23 cellular contexts compared by ENCODE assay signal in genomic region chr10:101562231-101562630, GRCh38. TPM values are rescaled to one million over a fixed set of nuclear protein-coding genes. Genes with fewer than 3 reads are reported as not detected.
DNase-seq lines count a peak whose midpoint lies in the region; ATAC-seq, FAIRE-seq and TF ChIP-seq lines count a peak whose summit lies in the region.
"Had no signal": no experiment of that assay in that cellular context is flagged by ENCODE, and none has a peak within 500 bp of the region (broad histone marks: within the 10 kb centered on the region; RNA-seq: fewer than 3 reads in every experiment).

No MANE protein-coding gene starts in this region.

- H3K79me2 ChIP-seq in osteoblast (ENCODE audit: insufficient read depth, low read length) = no peaks in the 10 kb centered on the region

- H3K9me3 ChIP-seq in RWPE2 (ENCODE audit: severe bottlenecking) = no peaks in the 10 kb centered on the region
- H3K9me3 ChIP-seq in kidney (ENCODE audit: control insufficient read depth in 1 of 2, low read length in 2 of 2) = no peaks in the 10 kb centered on the region
- no peaks in the 10 kb centered on the region for H3K9me3 ChIP-seq in sigmoid colon
- H3K9me3 ChIP-seq in osteoblast (ENCODE audit: low read depth, low read length) = no peaks in the 10 kb centered on the region
- H3K9me3 ChIP-seq: BLaER1, SJCRH30 had no signal

- no peak overlapping the region for H3K4me3 ChIP-seq in RWPE2 (ENCODE audit: severe bottlenecking)
- no peak overlapping the region for H3K4me3 ChIP-seq in kidney (ENCODE audit: low read length in 2 of 2)
- H3K4me3 ChIP-seq in sigmoid colon = no peak overlapping the region
- no peak overlapping the region for H3K4me3 ChIP-seq in osteoblast (ENCODE audit: insufficient read depth, low read length)
- H3K4me3 ChIP-seq: BLaER1, SJCRH30 had no signal

- H3K4me1 ChIP-seq in RWPE2 (ENCODE audit: insufficient read depth, poor library complexity, severe bottlenecking) (peaks cover 12% of the 10 kb centered on the region), kidney (ENCODE audit: control insufficient read depth in 1 of 2, insufficient read depth in 1 of 2, low read depth in 1 of 2, low read length in 2 of 2) (peaks cover 0 to 7% of the 10 kb centered on the region in 2 donors), sigmoid colon (peaks cover 0 to 13% (median 7%) of the 10 kb centered on the region in 4 donors), osteoblast (ENCODE audit: insufficient read depth, low read length) (no peaks in the 10 kb centered on the region)

- no peak overlapping the region for H3K9ac ChIP-seq in kidney (ENCODE audit: low read length in 2 of 2)
- H3K9ac ChIP-seq: BLaER1 had no signal

- H3K27ac ChIP-seq in RWPE2 (ENCODE audit: poor library complexity, severe bottlenecking) (no peak overlapping the region), kidney (ENCODE audit: low read depth in 2 of 2, low read length in 2 of 2) (no peak overlapping the region), sigmoid colon (no peak overlapping the region), osteoblast (ENCODE audit: low read depth, low read length) (no peak overlapping the region)
- H3K27ac ChIP-seq: BLaER1, SJCRH30 had no signal

- no peak for TF ChIP-seq POLR2A in sigmoid colon (IDR thresholded peaks at IDR 0.05)

- DNase-seq in activated CD8-positive, alpha-beta memory T cell treated with anti-CD3 and anti-CD28 coated beads, Interleukin-2, amount 10 ng/mL, durations not matched to agents 7 days and 5 days = peak; percentile 40
- no peak for DNase-seq in activated CD8-positive, alpha-beta memory T cell treated with anti-CD3 and anti-CD28 coated beads for 24 hours
- peak; percentile 33 for DNase-seq in RWPE2 (ENCODE audit: low spot score)
- DNase-seq in kidney = peak; percentile 54
- DNase-seq in sigmoid colon = peak; percentile 47
- no peak for DNase-seq in osteoblast (ENCODE audit: insufficient read length, low spot score, missing footprints)
- DNase-seq in NCI-H2107 (lab: John Stamatoyannopoulos, UW) = no peak
- DNase-seq: CD4-positive, CD25-positive, alpha-beta regulatory T cell; DMS153; Kasumi-1; NCI-H1092 treated with DMSO at 0.1 percent for 48 hours; NCI-H1436; NCI-H187; NCI-H2081 treated with DMSO at 0.1 percent for 48 hours; NCI-H2171 treated with DMSO at 0.1 percent for 48 hours; NCI-H524; NCI-H774; SJCRH30 had no signal

- H3K36me3 ChIP-seq in RWPE2 (ENCODE audit: low read depth) (no peaks in the 10 kb centered on the region), kidney (ENCODE audit: control insufficient read depth in 1 of 2, insufficient read depth in 2 of 2, low read length in 2 of 2) (no peaks in the 10 kb centered on the region), sigmoid colon (no peaks in the 10 kb centered on the region), osteoblast (ENCODE audit: insufficient read depth, low read length) (no peaks in the 10 kb centered on the region)
- H3K36me3 ChIP-seq: BLaER1, SJCRH30 had no signal

- no peak overlapping the region for H3K27ac Mint-ChIP-seq in activated CD8-positive, alpha-beta memory T cell treated with anti-CD3 and anti-CD28 coated beads, Interleukin-2, amount 10 ng/mL, durations not matched to agents 7 days and 5 days
- H3K27ac Mint-ChIP-seq: CD4-positive, CD25-positive, alpha-beta regulatory T cell had no signal

- H3K36me3 Mint-ChIP-seq in activated CD8-positive, alpha-beta memory T cell treated with anti-CD3 and anti-CD28 coated beads, Interleukin-2, amount 10 ng/mL, durations not matched to agents 7 days and 5 days = no peaks in the 10 kb centered on the region

- peaks cover 17% of the 10 kb centered on the region for H3K27me3 ChIP-seq in RWPE2 (ENCODE audit: insufficient read depth, poor library complexity, severe bottlenecking)
- peaks cover 16 to 69% (median 49%) of the 10 kb centered on the region in 3 donors for H3K27me3 ChIP-seq in sigmoid colon
- H3K27me3 ChIP-seq in osteoblast (ENCODE audit: insufficient read depth, low read length) = peaks cover 34% of the 10 kb centered on the region
- H3K27me3 ChIP-seq: SJCRH30 had no signal

- no peaks in the 10 kb centered on the region for H4K20me1 ChIP-seq in osteoblast (ENCODE audit: insufficient read depth, low read length)
- H4K20me1 ChIP-seq: BLaER1 had no signal

- no peak for ATAC-seq in activated CD8-positive, alpha-beta memory T cell treated with anti-CD3 and anti-CD28 coated beads, Interleukin-2, amount 10 ng/mL, durations not matched to agents 7 days and 5 days
- ATAC-seq in RWPE2 (ENCODE audit: low read depth) = no peak
- ATAC-seq: Right ventricle myocardium inferior had no signal

- peaks cover 29% of the 10 kb centered on the region for H3K27me3 Mint-ChIP-seq in activated CD8-positive, alpha-beta memory T cell treated with anti-CD3 and anti-CD28 coated beads, Interleukin-2, amount 10 ng/mL, durations not matched to agents 7 days and 5 days

- intact Hi-C loops in kidney (cut with DNase I) = loop anchor here (10.0 kb wide), 1 partner anchor 347 kb away; no protein-coding TSS in a partner anchor
- intact Hi-C loops in sigmoid colon (cut with DNase I) = no loop called here

- no peak for TF ChIP-seq EP300 in sigmoid colon (IDR thresholded peaks at IDR 0.05)

- CTCF ChIA-PET in activated CD8-positive, alpha-beta memory T cell treated with anti-CD3 and anti-CD28 coated beads, Interleukin-2, amount 10 ng/mL, durations not matched to agents 7 days and 5 days (lab: Charles Lee) = interaction anchor here (0.9 to 1.4 kb wide), 2 partner anchors 8 to 9 kb away, joined by 4 read pairs; no protein-coding TSS in a partner anchor

- H3K4me1 Mint-ChIP-seq in activated CD8-positive, alpha-beta memory T cell treated with anti-CD3 and anti-CD28 coated beads, Interleukin-2, amount 10 ng/mL, durations not matched to agents 7 days and 5 days = peaks cover 25% of the 10 kb centered on the region

- 88 to 93% methylated on average over 5 of the region's 5 CpGs for WGBS in sigmoid colon, 2 donors

- no peak overlapping the region for H2AFZ ChIP-seq in osteoblast (ENCODE audit: low read length)

- no peak overlapping the region for H3K4me2 ChIP-seq in osteoblast (ENCODE audit: insufficient read depth, low read length)
- H3K4me2 ChIP-seq: BLaER1 had no signal

- H3K9me3 Mint-ChIP-seq in activated CD8-positive, alpha-beta memory T cell treated with anti-CD3 and anti-CD28 coated beads, Interleukin-2, amount 10 ng/mL, durations not matched to agents 7 days and 5 days (ENCODE audit: low read depth) = no peaks in the 10 kb centered on the region
- H3K9me3 Mint-ChIP-seq: CD4-positive, CD25-positive, alpha-beta regulatory T cell had no signal

- TF ChIP-seq CTCF in RWPE2 (IDR thresholded peaks at IDR 0.05; ENCODE audit: poor library complexity, severe bottlenecking) = no peak
- TF ChIP-seq CTCF in kidney (IDR thresholded peaks at IDR 0.05; ENCODE audit: borderline replicate concordance, extremely low read depth, insufficient read depth) = no peak
- no peak for TF ChIP-seq CTCF in sigmoid colon (IDR thresholded peaks at IDR 0.05)
- no peak for TF ChIP-seq CTCF in osteoblast (IDR thresholded peaks at IDR 0.05; ENCODE audit: extremely low read depth, low read depth, low read length)

- no peak for FAIRE-seq in kidney (lab: Jason Lieb, UNC)
- FAIRE-seq: A204.1, GM12892, GM19239 had no signal

- H3K4me3 Mint-ChIP-seq in activated CD8-positive, alpha-beta memory T cell treated with anti-CD3 and anti-CD28 coated beads, Interleukin-2, amount 10 ng/mL, durations not matched to agents 7 days and 5 days = no peak overlapping the region

RNA-seq across cellular contexts. Expression of gene POLL, which starts 25.8 kb away (rescaled TPM):
- total RNA-seq in activated CD8-positive, alpha-beta memory T cell treated with anti-CD3 and anti-CD28 coated beads, Interleukin-2, amount 10 ng/mL, durations not matched to agents 7 days and 5 days = 10 to 100 TPM; 30.5 to 34.1 TPM
- total RNA-seq in kidney (35.2 TPM), sigmoid colon (10 to 100 TPM; 25.3 to 39.6 (median 33.2) TPM), osteoblast (17.1 and 18.5 TPM in 2 replicates)
- polyA plus RNA-seq in kidney (ENCODE audit: insufficient read depth, low read depth, low replicate concordance) (27.5 TPM), sigmoid colon (10 to 100 TPM in 2 of 3 donors, 1 to 10 TPM in 1; 9.0 to 29.4 (median 19.2) TPM)

RNA-seq across cellular contexts. Expression of gene DPCD, which starts 25.9 kb away (rescaled TPM):
- total RNA-seq in activated CD8-positive, alpha-beta memory T cell treated with anti-CD3 and anti-CD28 coated beads, Interleukin-2, amount 10 ng/mL, durations not matched to agents 7 days and 5 days = 1 to 10 TPM; 3.7 to 4.2 TPM
- total RNA-seq in kidney (26.4 TPM), sigmoid colon (10 to 100 TPM; 18.5 to 80.2 (median 40.0) TPM), osteoblast (28.9 and 36.2 TPM in 2 replicates)
- polyA plus RNA-seq in kidney (ENCODE audit: insufficient read depth, low read depth, low replicate concordance) (63.1 TPM), sigmoid colon (10 to 100 TPM; 13.2 to 25.7 (median 24.9) TPM)
- total RNA-seq: CD4-positive, CD25-positive, alpha-beta regulatory T cell had no signal

Comparison
In these comparisons a context has a peak if more than half of its experiments do, and no peak if none do; other contexts are left out.
1. DNase-seq: peak in activated CD8-positive, alpha-beta memory T cell treated with anti-CD3 and anti-CD28 coated beads, Interleukin-2, amount 10 ng/mL, durations not matched to agents 7 days and 5 days (single experiment), RWPE2 (single experiment), kidney (single experiment) and sigmoid colon (single experiment); none in activated CD8-positive, alpha-beta memory T cell treated with anti-CD3 and anti-CD28 coated beads for 24 hours (single experiment), osteoblast (single experiment) and NCI-H2107 (single experiment).